ENCODE assay signal across 13 cellular contexts in the genomic region with DNA sequence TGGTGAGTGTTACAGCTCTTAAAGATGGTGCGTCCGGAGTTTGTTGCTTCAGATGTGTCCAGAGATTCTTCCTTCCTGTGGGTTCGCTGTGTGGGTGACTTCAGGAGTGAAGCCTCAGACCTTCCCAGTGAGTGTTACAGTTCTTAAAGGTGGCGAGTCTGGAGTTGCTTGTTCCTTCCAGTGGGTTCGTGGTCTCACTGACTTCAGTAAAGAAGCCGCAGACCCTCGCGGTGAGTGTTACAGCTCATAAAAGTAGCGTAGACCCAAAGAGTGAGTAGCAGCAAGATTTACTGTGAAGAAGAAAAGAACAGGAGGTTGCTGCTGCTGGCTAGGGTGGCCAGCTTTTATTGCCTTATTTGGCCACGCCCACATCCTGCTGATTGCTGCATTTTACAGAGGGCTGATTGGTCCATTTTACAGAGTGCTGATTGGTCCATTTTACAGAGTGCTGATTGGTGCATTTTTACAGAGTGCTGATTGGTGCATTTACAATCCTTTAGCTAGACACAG. TPM values are rescaled to one million over a fixed set of nuclear protein-coding genes. Genes with fewer than 3 reads are reported as not detected.
DNase-seq lines count a peak whose midpoint lies in the region; ATAC-seq, FAIRE-seq and TF ChIP-seq lines count a peak whose summit lies in the region.
"Had no signal": no experiment of that assay in that cellular context is flagged by ENCODE, and none has a peak within 500 bp of the region (broad histone marks: within the 10 kb centered on the region; RNA-seq: fewer than 3 reads in every experiment).

No MANE protein-coding gene starts in this region.

- H3K36me3 Mint-ChIP-seq in T-helper 17 cell (ENCODE audit: low read depth): peaks cover 2% of the 10 kb centered on the region
- no peaks in the 10 kb centered on the region for H3K36me3 Mint-ChIP-seq in activated T-helper 1 cell treated with anti-CD3 and anti-CD28 coated beads, Interleukin-12 subunit alpha, Interleukin-12 subunit beta, Interleukin-2, Interleukin-4 antibody, amounts not matched to agents 30 ng/mL and 10 ng/mL and 1 ng/mL, durations not matched to agents 14 hours and 24 hours and 36 hours (ENCODE audit: low read depth)

- peak; percentile 42 for ATAC-seq in T-helper 17 cell
- no peak for ATAC-seq in GM21529 (IDR thresholded peaks at IDR 0.05; ENCODE audit: unreplicated experiment)
- ATAC-seq in mucosa of descending colon: no peak
- ATAC-seq in GM21423 (IDR thresholded peaks at IDR 0.05; ENCODE audit: unreplicated experiment): no peak

- no peak overlapping the region for H3K9ac ChIP-seq in BLaER1 treated with 17β-estradiol and CSF1 and Interleukin-3, amounts not matched to agents 10 nM and 100 nM

- H3K4me1 ChIP-seq in BLaER1 treated with 17β-estradiol and CSF1 and Interleukin-3, amounts not matched to agents 10 nM and 100 nM: peaks cover 6 to 29% (median 22%) of the 10 kb centered on the region in 10 experiments; a peak in 17 of 20 replicates
- no peaks in the 10 kb centered on the region for H3K4me1 ChIP-seq in small intestine (ENCODE audit: control insufficient read depth in 2 of 2, insufficient read depth in 1 of 2, low read depth in 1 of 2, low read length in 1 of 2)
- H3K4me1 ChIP-seq in mucosa of descending colon (ENCODE audit: low read depth): no peaks in the 10 kb centered on the region

- H4K20me1 ChIP-seq in BLaER1 treated with 17β-estradiol and CSF1 and Interleukin-3, amounts not matched to agents 10 nM and 100 nM: no peaks in the 10 kb centered on the region

- FAIRE-seq in small intestine (lab: Jason Lieb, UNC): no peak
- FAIRE-seq: endothelial cell of umbilical vein had no signal

- no peak for TF ChIP-seq CTCF in mucosa of descending colon (IDR thresholded peaks at IDR 0.05)

- peak overlapping the region; percentile 73 for H3K4me3 Mint-ChIP-seq in T-helper 17 cell
- H3K4me3 Mint-ChIP-seq in activated T-helper 1 cell treated with anti-CD3 and anti-CD28 coated beads, Interleukin-12 subunit alpha, Interleukin-12 subunit beta, Interleukin-2, Interleukin-4 antibody, amounts not matched to agents 30 ng/mL and 10 ng/mL and 1 ng/mL, durations not matched to agents 14 hours and 24 hours and 36 hours: no peak overlapping the region

- peak overlapping the region in 2 of 11 experiments; percentile 11 to 29; a peak in 3 of 22 replicates for H3K27ac ChIP-seq in BLaER1 treated with 17β-estradiol and CSF1 and Interleukin-3, amounts not matched to agents 10 nM and 100 nM
- H3K27ac ChIP-seq in small intestine (ENCODE audit: low read depth in 1 of 2, low read length in 1 of 2): no peak overlapping the region
- H3K27ac ChIP-seq: PC-9, right atrium auricular region had no signal

- peaks cover 11% of the 10 kb centered on the region for H3K9me3 Mint-ChIP-seq in activated T-helper 1 cell treated with anti-CD3 and anti-CD28 coated beads, Interleukin-12 subunit alpha, Interleukin-12 subunit beta, Interleukin-2, Interleukin-4 antibody, amounts not matched to agents 30 ng/mL and 10 ng/mL and 1 ng/mL, durations not matched to agents 14 hours and 24 hours and 36 hours

- peaks cover 12 to 30% (median 14%) of the 10 kb centered on the region in 11 experiments for H3K9me3 ChIP-seq in BLaER1 treated with 17β-estradiol and CSF1 and Interleukin-3, amounts not matched to agents 10 nM and 100 nM (replicated peaks in 1 of 11)
- H3K9me3 ChIP-seq in T-helper 17 cell (ENCODE audit: control insufficient read depth, low read length, poor library complexity, severe bottlenecking) (no peaks in the 10 kb centered on the region), small intestine (ENCODE audit: control insufficient read depth, low read depth) (no peaks in the 10 kb centered on the region), mucosa of descending colon (no peaks in the 10 kb centered on the region)
- H3K9me3 ChIP-seq: right atrium auricular region had no signal

- H3K4me2 ChIP-seq in BLaER1 treated with 17β-estradiol and CSF1 and Interleukin-3, amounts not matched to agents 10 nM and 100 nM: peak overlapping the region; percentile 24 to 80 (median 59)
- H3K4me2 ChIP-seq: PC-9 had no signal

- no peaks in the 10 kb centered on the region for H3K27me3 Mint-ChIP-seq in T-helper 17 cell
- peaks cover 3% of the 10 kb centered on the region for H3K27me3 Mint-ChIP-seq in activated T-helper 1 cell treated with anti-CD3 and anti-CD28 coated beads, Interleukin-12 subunit alpha, Interleukin-12 subunit beta, Interleukin-2, Interleukin-4 antibody, amounts not matched to agents 30 ng/mL and 10 ng/mL and 1 ng/mL, durations not matched to agents 14 hours and 24 hours and 36 hours (ENCODE audit: insufficient read depth)

- H3K27ac Mint-ChIP-seq in T-helper 17 cell: no peak overlapping the region
- no peak overlapping the region for H3K27ac Mint-ChIP-seq in activated T-helper 1 cell treated with anti-CD3 and anti-CD28 coated beads, Interleukin-12 subunit alpha, Interleukin-12 subunit beta, Interleukin-2, Interleukin-4 antibody, amounts not matched to agents 30 ng/mL and 10 ng/mL and 1 ng/mL, durations not matched to agents 14 hours and 24 hours and 36 hours

- peak overlapping the region in 3 of 10 experiments; percentile 2 to 28 (median 10); a peak in 5 of 20 replicates for H3K4me3 ChIP-seq in BLaER1 treated with 17β-estradiol and CSF1 and Interleukin-3, amounts not matched to agents 10 nM and 100 nM
- H3K4me3 ChIP-seq in small intestine (ENCODE audit: low read depth in 1 of 2, low read length in 2 of 2) (no peak overlapping the region), mucosa of descending colon (no peak overlapping the region)
- H3K4me3 ChIP-seq: PC-9, right atrium auricular region had no signal

- peaks cover 0 to 10% (median 0%) of the 10 kb centered on the region in 11 experiments; a peak in 2 of 22 replicates for H3K27me3 ChIP-seq in BLaER1 treated with 17β-estradiol and CSF1 and Interleukin-3, amounts not matched to agents 10 nM and 100 nM
- no peaks in the 10 kb centered on the region for H3K27me3 ChIP-seq in small intestine (ENCODE audit: control insufficient read depth in 2 of 2, insufficient read depth in 2 of 2, low read length in 2 of 2)
- H3K27me3 ChIP-seq: right atrium auricular region had no signal

- intact Hi-C loops in activated T-helper 1 cell treated with anti-CD3 and anti-CD28 coated beads, Interleukin-12 subunit alpha, Interleukin-12 subunit beta, Interleukin-2, Interleukin-4 antibody, amounts not matched to agents 30 ng/mL and 10 ng/mL and 1 ng/mL, durations not matched to agents 14 hours and 24 hours and 36 hours (cut with micrococcal nuclease): no loop called here
- intact Hi-C loops in mucosa of descending colon (cut with DNase I, micrococcal nuclease): no loop called here

- no peaks in the 10 kb centered on the region for H3K36me3 ChIP-seq in BLaER1 treated with 17β-estradiol and CSF1 and Interleukin-3, amounts not matched to agents 10 nM and 100 nM
- H3K36me3 ChIP-seq in small intestine (ENCODE audit: control insufficient read depth in 2 of 2, insufficient read depth in 2 of 2, low read length in 2 of 2) (no peaks in the 10 kb centered on the region), mucosa of descending colon (ENCODE audit: low read depth) (no peaks in the 10 kb centered on the region)
- H3K36me3 ChIP-seq: right atrium auricular region had no signal

- 66 to 84% (median 73%) methylated on average over 10 of the region's 10 CpGs for WGBS in small intestine, 3 donors

- H3K4me1 Mint-ChIP-seq in T-helper 17 cell: peaks cover 5% of the 10 kb centered on the region
- H3K4me1 Mint-ChIP-seq in activated T-helper 1 cell treated with anti-CD3 and anti-CD28 coated beads, Interleukin-12 subunit alpha, Interleukin-12 subunit beta, Interleukin-2, Interleukin-4 antibody, amounts not matched to agents 30 ng/mL and 10 ng/mL and 1 ng/mL, durations not matched to agents 14 hours and 24 hours and 36 hours (ENCODE audit: low read depth): peaks cover 5% of the 10 kb centered on the region

- no peak for DNase-seq in T-helper 17 cell
- DNase-seq in activated T-helper 1 cell treated with anti-CD3 and anti-CD28 coated beads, Interleukin-12 subunit alpha, Interleukin-12 subunit beta, Interleukin-2, Interleukin-4 antibody, amounts not matched to agents 30 ng/mL and 10 ng/mL and 1 ng/mL, durations not matched to agents 14 hours and 24 hours and 36 hours (ENCODE audit: low spot score): peak; percentile 11
- DNase-seq in small intestine: peak; percentile 17
- no peak for DNase-seq in mucosa of descending colon
- no peak for DNase-seq in HCEC 1CT
- DNase-seq: anterior cingulate cortex, PC-9, T1000 had no signal

RNA-seq across cellular contexts. Expression of a gene that starts 34.0 kb away (rescaled TPM):
- total RNA-seq in T-helper 17 cell (100 to 1,000 TPM; 187 to 195 TPM), mucosa of descending colon (100 to 1,000 TPM; 237 to 396 (median 392) TPM)
- 63.2 and 64.2 TPM in 2 replicates for total RNA-seq in activated T-helper 1 cell treated with anti-CD3 and anti-CD28 coated beads, Interleukin-12 subunit alpha, Interleukin-12 subunit beta, Interleukin-2, Interleukin-4 antibody, amounts not matched to agents 30 ng/mL and 10 ng/mL and 1 ng/mL, durations not matched to agents 14 hours and 24 hours and 36 hours
- 10 to 100 TPM; 27.1 to 69.8 (median 32.4) TPM for polyA plus RNA-seq in small intestine

Comparison
In these comparisons a context has a peak if more than half of its experiments do, and no peak if none do; other contexts are left out.
1. DNase-seq: peak in activated T-helper 1 cell treated with anti-CD3 and anti-CD28 coated beads, Interleukin-12 subunit alpha, Interleukin-12 subunit beta, Interleukin-2, Interleukin-4 antibody, amounts not matched to agents 30 ng/mL and 10 ng/mL and 1 ng/mL, durations not matched to agents 14 hours and 24 hours and 36 hours (single experiment) and small intestine (single experiment); none in T-helper 17 cell (0 of 3), mucosa of descending colon (0 of 3) and HCEC 1CT (single experiment).